In the genomic region with DNA sequence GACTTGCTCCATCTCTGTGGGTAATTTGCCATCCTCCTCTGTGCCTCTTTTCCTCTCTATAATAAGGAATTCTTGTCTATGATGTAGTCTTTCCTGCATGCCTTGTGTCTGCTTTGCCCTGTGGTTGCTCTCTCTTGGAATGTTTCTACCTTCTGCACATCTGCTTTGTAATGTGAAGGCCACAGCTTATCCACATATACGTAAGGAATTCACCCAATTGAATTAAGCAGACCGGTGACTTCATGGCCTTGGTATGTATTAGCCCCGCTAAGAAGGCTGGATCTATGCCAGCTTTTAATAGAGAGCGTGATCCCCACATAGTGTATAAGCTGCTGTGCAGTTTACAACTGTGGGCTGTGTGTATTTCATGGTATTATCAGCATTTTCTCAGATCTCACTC, we compare ENCODE assay signal across 1 cellular context.
TF ChIP-seq lines count a peak whose summit lies in the region.

No MANE protein-coding gene starts in this region.

TF ChIP-seq in GM23338, 12 proteins besides CTCF, POLR2A, EP300 and RAD21 (continued from another document):
- TF ChIP-seq, protein P1, sequence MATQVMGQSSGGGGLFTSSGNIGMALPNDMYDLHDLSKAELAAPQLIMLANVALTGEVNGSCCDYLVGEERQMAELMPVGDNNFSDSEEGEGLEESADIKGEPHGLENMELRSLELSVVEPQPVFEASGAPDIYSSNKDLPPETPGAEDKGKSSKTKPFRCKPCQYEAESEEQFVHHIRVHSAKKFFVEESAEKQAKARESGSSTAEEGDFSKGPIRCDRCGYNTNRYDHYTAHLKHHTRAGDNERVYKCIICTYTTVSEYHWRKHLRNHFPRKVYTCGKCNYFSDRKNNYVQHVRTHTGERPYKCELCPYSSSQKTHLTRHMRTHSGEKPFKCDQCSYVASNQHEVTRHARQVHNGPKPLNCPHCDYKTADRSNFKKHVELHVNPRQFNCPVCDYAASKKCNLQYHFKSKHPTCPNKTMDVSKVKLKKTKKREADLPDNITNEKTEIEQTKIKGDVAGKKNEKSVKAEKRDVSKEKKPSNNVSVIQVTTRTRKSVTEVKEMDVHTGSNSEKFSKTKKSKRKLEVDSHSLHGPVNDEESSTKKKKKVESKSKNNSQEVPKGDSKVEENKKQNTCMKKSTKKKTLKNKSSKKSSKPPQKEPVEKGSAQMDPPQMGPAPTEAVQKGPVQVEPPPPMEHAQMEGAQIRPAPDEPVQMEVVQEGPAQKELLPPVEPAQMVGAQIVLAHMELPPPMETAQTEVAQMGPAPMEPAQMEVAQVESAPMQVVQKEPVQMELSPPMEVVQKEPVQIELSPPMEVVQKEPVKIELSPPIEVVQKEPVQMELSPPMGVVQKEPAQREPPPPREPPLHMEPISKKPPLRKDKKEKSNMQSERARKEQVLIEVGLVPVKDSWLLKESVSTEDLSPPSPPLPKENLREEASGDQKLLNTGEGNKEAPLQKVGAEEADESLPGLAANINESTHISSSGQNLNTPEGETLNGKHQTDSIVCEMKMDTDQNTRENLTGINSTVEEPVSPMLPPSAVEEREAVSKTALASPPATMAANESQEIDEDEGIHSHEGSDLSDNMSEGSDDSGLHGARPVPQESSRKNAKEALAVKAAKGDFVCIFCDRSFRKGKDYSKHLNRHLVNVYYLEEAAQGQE (IDR thresholded peaks at IDR 0.05; ENCODE audit: unreplicated experiment), result no peak
- TF ChIP-seq, protein P2, sequence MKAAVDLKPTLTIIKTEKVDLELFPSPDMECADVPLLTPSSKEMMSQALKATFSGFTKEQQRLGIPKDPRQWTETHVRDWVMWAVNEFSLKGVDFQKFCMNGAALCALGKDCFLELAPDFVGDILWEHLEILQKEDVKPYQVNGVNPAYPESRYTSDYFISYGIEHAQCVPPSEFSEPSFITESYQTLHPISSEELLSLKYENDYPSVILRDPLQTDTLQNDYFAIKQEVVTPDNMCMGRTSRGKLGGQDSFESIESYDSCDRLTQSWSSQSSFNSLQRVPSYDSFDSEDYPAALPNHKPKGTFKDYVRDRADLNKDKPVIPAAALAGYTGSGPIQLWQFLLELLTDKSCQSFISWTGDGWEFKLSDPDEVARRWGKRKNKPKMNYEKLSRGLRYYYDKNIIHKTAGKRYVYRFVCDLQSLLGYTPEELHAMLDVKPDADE (IDR thresholded peaks at IDR 0.05), result no peak
- TF ChIP-seq EZH2phosphoT487 (IDR thresholded peaks at IDR 0.05; ENCODE audit: unreplicated experiment), result no peak
- TF ChIP-seq CREB1 (CRISPR knock-in tag; IDR thresholded peaks at IDR 0.05; ENCODE audit: low read depth), result no peak
